Comparison of ENCODE assay signal across 8 cellular contexts in genomic region chr16:50282010-50282538, GRCh38. TPM values are rescaled to one million over a fixed set of nuclear protein-coding genes. Genes with fewer than 3 reads are reported as not detected.
DNase-seq lines count a peak whose midpoint lies in the region; ATAC-seq and TF ChIP-seq lines count a peak whose summit lies in the region.

No MANE protein-coding gene starts in this region.

- TF ChIP-seq EP300 in transverse colon (IDR thresholded peaks at IDR 0.05; ENCODE audit: low read depth): no peak

- H3K27me3 ChIP-seq in transverse colon: no peaks in the 10 kb centered on the region

- DNase-seq in RPMI8226 (peak; percentile 98), amniotic epithelial cell (ENCODE audit: low read depth) (peak; percentile 66), medulla oblongata (ENCODE audit: extremely low spot score) (peak; percentile 89), transverse colon (peak; percentile 84), NCI-H226 (no peak), NCI-H1105 treated with DMSO at 0.1 percent for 48 hours (lab: John Stamatoyannopoulos, UW) (no peak)

- no peak for TF ChIP-seq POLR2A in transverse colon (IDR thresholded peaks at IDR 0.05)

- ATAC-seq in GM18519 (IDR thresholded peaks at IDR 0.05; ENCODE audit: low FRiP score, unreplicated experiment): peak; percentile 85
- ATAC-seq in HG02884 (IDR thresholded peaks at IDR 0.05; ENCODE audit: unreplicated experiment): peak; percentile 88

- no peaks in the 10 kb centered on the region for H3K9me3 ChIP-seq in transverse colon

- no peaks in the 10 kb centered on the region for H3K36me3 ChIP-seq in transverse colon

- no peak for TF ChIP-seq CTCF in transverse colon (IDR thresholded peaks at IDR 0.05)

- H3K4me1 ChIP-seq in transverse colon: peaks cover 7 to 48% (median 16%) of the 10 kb centered on the region in 4 donors

- 65% methylated on average over 6 of the region's 7 CpGs; no CpG with 5 or more reads in 1 of the 2 donors for WGBS in transverse colon (ENCODE audit: low coverage in 1 of 2), 2 donors

- intact Hi-C loops in transverse colon (cut with DNase I; ENCODE audit: low total_unique reads): no loop called here

- H3K4me3 ChIP-seq in transverse colon: peak overlapping the region in 1 of 4 donors; percentile 18

- in situ Hi-C loops in transverse colon (cut with MboI; ENCODE audit: low pct_ligation_motif_present in 1 of 4, low pct_unique_long_range_greater_than_20kb in 1 of 4, low sequenced_read_pairs in 3 of 4): no loop called here

- peak overlapping the region; percentile 37 to 66 (median 59) for H3K27ac ChIP-seq in transverse colon

RNA-seq across cellular contexts. Expression of gene ADCY7, which starts 15.7 kb away (rescaled TPM):
- 10 to 100 TPM in 3 of 4 donors, 1 to 10 TPM in 1; 4.6 to 44.9 (median 14.1) TPM for total RNA-seq in transverse colon

Comparison
In these comparisons a context has a peak if more than half of its experiments do, and no peak if none do; other contexts are left out.
1. DNase-seq: peak in RPMI8226 (single experiment), amniotic epithelial cell (single experiment), medulla oblongata (single experiment) and transverse colon (single experiment); none in NCI-H226 (single experiment) and NCI-H1105 treated with DMSO at 0.1 percent for 48 hours (single experiment).